Comparison of ENCODE assay signal across 8 cellular contexts in genomic region chr17:76547183-76547641, GRCh38. TPM values are rescaled to one million over a fixed set of nuclear protein-coding genes. Genes with fewer than 3 reads are reported as not detected.
DNase-seq lines count a peak whose midpoint lies in the region; ATAC-seq and TF ChIP-seq lines count a peak whose summit lies in the region.

No MANE protein-coding gene starts in this region.

- peak overlapping the region; percentile 14; the same call in 1 of the 2 replicates for H3K27ac ChIP-seq in VCaP

- no peaks in the 10 kb centered on the region for H3K36me3 Mint-ChIP-seq in chondrocyte (ENCODE audit: low read depth)
- no peaks in the 10 kb centered on the region for H3K36me3 Mint-ChIP-seq in stimulated activated memory B cell treated with anti-CD40 and anti-IgM and Interleukin-4, amounts not matched to agents 10 μg/mL and 1 μg/mL and 100 μg/mL, for 72 hours

- no peak overlapping the region for H3K27ac Mint-ChIP-seq in chondrocyte (ENCODE audit: unreplicated experiment)
- no peak overlapping the region for H3K27ac Mint-ChIP-seq in stimulated activated memory B cell treated with anti-CD40 and anti-IgM and Interleukin-4, amounts not matched to agents 10 μg/mL and 1 μg/mL and 100 μg/mL, for 72 hours

- DNase-seq in NCI-H345 (lab: John Stamatoyannopoulos, UW) (peak; percentile 39), NCI-H345 treated with DMSO at 0.1 percent for 48 hours (lab: John Stamatoyannopoulos, UW; ENCODE audit: unreplicated experiment) (no peak), MV-4-11 (lab: John Stamatoyannopoulos, UW) (peak; percentile 51), chondrocyte (ENCODE audit: low spot score) (peak; percentile 52), left lobe of liver (ENCODE audit: low spot score) (peak; percentile 62)

- H3K4me1 Mint-ChIP-seq in chondrocyte (ENCODE audit: low read depth): peaks cover 13% of the 10 kb centered on the region
- H3K4me1 Mint-ChIP-seq in stimulated activated memory B cell treated with anti-CD40 and anti-IgM and Interleukin-4, amounts not matched to agents 10 μg/mL and 1 μg/mL and 100 μg/mL, for 72 hours: peaks cover 6% of the 10 kb centered on the region

- H3K4me3 Mint-ChIP-seq in chondrocyte (ENCODE audit: unreplicated experiment): no peak overlapping the region
- no peak overlapping the region for H3K4me3 Mint-ChIP-seq in stimulated activated memory B cell treated with anti-CD40 and anti-IgM and Interleukin-4, amounts not matched to agents 10 μg/mL and 1 μg/mL and 100 μg/mL, for 72 hours

- TF ChIP-seq CTCF in VCaP (conservative IDR thresholded peaks at IDR 0.05) (peak; percentile 84), chondrocyte (IDR thresholded peaks at IDR 0.05) (peak; percentile 84)

- ATAC-seq in left lobe of liver: peak; percentile 52
- peak; percentile 86 for ATAC-seq in stimulated activated memory B cell treated with anti-CD40 and anti-IgM and Interleukin-4, amounts not matched to agents 10 μg/mL and 1 μg/mL and 100 μg/mL, for 72 hours
- no peak for ATAC-seq in GM21515 (IDR thresholded peaks at IDR 0.05; ENCODE audit: unreplicated experiment)

- H3K27me3 Mint-ChIP-seq in chondrocyte (ENCODE audit: low read depth): no peaks in the 10 kb centered on the region
- H3K27me3 Mint-ChIP-seq in stimulated activated memory B cell treated with anti-CD40 and anti-IgM and Interleukin-4, amounts not matched to agents 10 μg/mL and 1 μg/mL and 100 μg/mL, for 72 hours: no peaks in the 10 kb centered on the region

- H3K9me3 Mint-ChIP-seq in chondrocyte (ENCODE audit: low read depth): no peaks in the 10 kb centered on the region
- no peaks in the 10 kb centered on the region for H3K9me3 Mint-ChIP-seq in stimulated activated memory B cell treated with anti-CD40 and anti-IgM and Interleukin-4, amounts not matched to agents 10 μg/mL and 1 μg/mL and 100 μg/mL, for 72 hours

RNA-seq across cellular contexts. Expression of gene PRCD, which starts 7.4 kb away (rescaled TPM):
- 0.55 to 1.0 TPM (median 0.92 TPM) in 3 replicates for total RNA-seq in chondrocyte
- total RNA-seq in left lobe of liver: 0.15 TPM

RNA-seq across cellular contexts. Expression of gene CYGB, which starts 9.7 kb away (rescaled TPM):
- total RNA-seq in chondrocyte: 0.48 to 5.4 TPM (median 4.6 TPM) in 3 replicates
- 5.0 TPM for total RNA-seq in left lobe of liver

RNA-seq across cellular contexts. Expression of gene ST6GALNAC2, which starts 38.4 kb away (rescaled TPM):
- total RNA-seq in chondrocyte (1.5 to 3.0 TPM (median 2.8 TPM) in 3 replicates), left lobe of liver (4.0 TPM)

RNA-seq across cellular contexts. Expression of gene RHBDF2, which starts 46.0 kb away (rescaled TPM):
- total RNA-seq in chondrocyte: 4.7 to 5.4 TPM (median 4.9 TPM) in 3 replicates
- total RNA-seq in left lobe of liver: 8.9 TPM
